Comparison of ENCODE assay signal across 9 cellular contexts in the genomic region with DNA sequence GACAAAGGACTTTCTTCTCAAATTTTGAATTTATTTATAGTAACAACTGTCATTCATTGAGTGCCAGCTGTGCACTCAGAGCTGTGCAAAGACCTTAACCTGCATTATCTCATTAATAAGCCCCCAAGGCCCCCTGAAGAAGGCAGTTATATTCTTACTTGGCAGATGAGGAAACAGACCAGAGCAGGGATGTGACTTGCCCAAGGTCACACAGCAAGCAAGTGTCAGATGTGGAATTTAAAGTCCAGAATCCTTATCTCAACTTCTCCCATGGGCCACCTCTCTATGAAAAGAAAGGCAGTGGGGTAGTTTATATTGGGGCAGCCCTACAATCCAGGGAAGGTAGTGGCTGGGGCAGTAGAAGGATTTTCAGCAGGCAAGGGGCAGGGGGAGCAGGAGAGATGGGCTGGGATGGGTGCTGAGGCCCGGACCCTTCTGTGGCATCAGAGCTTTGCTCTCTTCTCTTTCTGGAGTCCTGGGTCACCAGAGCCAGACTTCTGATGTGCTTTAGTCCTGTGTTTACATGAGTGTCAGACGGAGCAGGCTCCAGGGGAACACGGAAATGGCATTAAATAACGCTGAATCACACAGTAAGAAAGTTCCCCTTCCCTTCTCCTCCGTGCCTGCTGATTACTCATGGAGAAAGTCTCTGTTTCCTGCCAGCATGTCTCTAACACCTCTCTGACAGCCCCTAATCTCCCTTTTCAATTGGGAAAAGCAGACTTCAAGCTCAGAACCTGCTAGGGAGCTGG.
A peak's percentile ranks its signal among the peaks of the same experiment; 100 is the strongest.
DNase-seq lines count a peak whose midpoint lies in the region; ATAC-seq and TF ChIP-seq lines count a peak whose summit lies in the region.
"Had no signal": no experiment of that assay in that cellular context is flagged by ENCODE, and none has a peak within 500 bp of the region (broad histone marks: within the 10 kb centered on the region; RNA-seq: fewer than 3 reads in every experiment).

No MANE protein-coding gene starts in this region.

- no peaks in the 10 kb centered on the region for H3K36me3 ChIP-seq in OCI-LY3 (replicated peaks; ENCODE audit: low read depth, low read length)

- no peaks in the 10 kb centered on the region for H4K20me1 ChIP-seq in OCI-LY3 (ENCODE audit: insufficient read depth, low read length)

- H3K9me3 ChIP-seq in OCI-LY3 (ENCODE audit: insufficient read depth, low read length) = no peaks in the 10 kb centered on the region

- H3K27ac ChIP-seq in OCI-LY3 (ENCODE audit: low read length) = peak overlapping the region; percentile 30; the same call in 1 of the 2 replicates

- H3K9ac ChIP-seq in OCI-LY3 (ENCODE audit: low read length) = no peak overlapping the region

- DNase-seq in NCI-H510A treated with DMSO at 0.1 percent for 48 hours (lab: John Stamatoyannopoulos, UW) = peak; percentile 61
- DNase-seq in NCI-H510A (lab: John Stamatoyannopoulos, UW) = no peak
- peak; percentile 94 for DNase-seq in epithelial cell of esophagus (ENCODE audit: low read depth)
- peak; percentile 81 for DNase-seq in non-pigmented ciliary epithelial cell (ENCODE audit: low read depth)
- DNase-seq in DMS79 treated with DMSO at 0.1 percent for 48 hours (lab: John Stamatoyannopoulos, UW) = no peak
- DNase-seq in retina = no peak
- DNase-seq: CD4-positive, CD25-positive, alpha-beta regulatory T cell had no signal

- peaks cover 37% of the 10 kb centered on the region for H3K4me1 ChIP-seq in OCI-LY3 (ENCODE audit: low read length)

- H3K27me3 ChIP-seq in OCI-LY3 (ENCODE audit: low read depth, low read length) = no peaks in the 10 kb centered on the region

- H3K79me2 ChIP-seq in OCI-LY3 (ENCODE audit: low read length) = no peaks in the 10 kb centered on the region; the same call in 1 of the 2 replicates

- H3K4me2 ChIP-seq in OCI-LY3 (ENCODE audit: low read length) = peak overlapping the region; percentile 65

- no peak for ATAC-seq in HG02623 (IDR thresholded peaks at IDR 0.05; ENCODE audit: unreplicated experiment)

- peak overlapping the region; percentile 60; the same call in 1 of the 2 replicates for H2AFZ ChIP-seq in OCI-LY3 (ENCODE audit: low read depth, low read length)

- H3K4me3 ChIP-seq in OCI-LY3 (ENCODE audit: low read length) (peak overlapping the region; percentile 39), epithelial cell of esophagus (ENCODE audit: low read length) (no peak overlapping the region)

- TF ChIP-seq CTCF in OCI-LY3 (IDR thresholded peaks at IDR 0.05; ENCODE audit: low read depth, low read length) (no peak), epithelial cell of esophagus (IDR thresholded peaks at IDR 0.05; ENCODE audit: insufficient read depth, low read depth, low read length, missing control alignments) (no peak)

Comparison
In these comparisons a context has a peak if more than half of its experiments do, and no peak if none do; other contexts are left out.
1. DNase-seq: peak in NCI-H510A treated with DMSO at 0.1 percent for 48 hours (single experiment), epithelial cell of esophagus (single experiment) and non-pigmented ciliary epithelial cell (single experiment); none in NCI-H510A (single experiment), DMS79 treated with DMSO at 0.1 percent for 48 hours (single experiment) and retina (single experiment).